1 cellular context compared by ENCODE assay signal in genomic region chr22:20079745-20080444, GRCh38.
TF ChIP-seq lines count a peak whose summit lies in the region.

TSS of gene DGCR8 (plus strand) at chr22:20080241. CDS start at chr22:20085964, 5,723 bp downstream.

TF ChIP-seq in K562, 482 proteins besides CTCF, POLR2A, EP300 and RAD21 (continued from another document and continues in another):
- peak; percentile 88; the same call in 1 of the 2 replicates for TF ChIP-seq CGGBP1 (CRISPR knock-in tag; IDR thresholded peaks at IDR 0.05)
- no peak for TF ChIP-seq ZNF518B (CRISPR knock-in tag; IDR thresholded peaks at IDR 0.05)
- peak; percentile 98 for TF ChIP-seq NR4A1 (CRISPR knock-in tag; IDR thresholded peaks at IDR 0.05)
- TF ChIP-seq NR4A1 (tag; IDR thresholded peaks at IDR 0.05): peak; percentile 97
- TF ChIP-seq KDM2B (CRISPR knock-in tag; IDR thresholded peaks at IDR 0.05): peak; percentile 99
- no peak for TF ChIP-seq DLX4 (CRISPR knock-in tag; IDR thresholded peaks at IDR 0.05)
- no peak for TF ChIP-seq DIDO1 (tag; IDR thresholded peaks at IDR 0.05; ENCODE audit: low read depth)
- TF ChIP-seq CXXC5 (CRISPR knock-in tag; IDR thresholded peaks at IDR 0.05): peak; percentile 100
- TF ChIP-seq PURB (CRISPR knock-in tag; IDR thresholded peaks at IDR 0.05; ENCODE audit: low read depth): no peak
- TF ChIP-seq JUNB (CRISPR knock-in tag; conservative IDR thresholded peaks at IDR 0.05): 0 out of 2 replicates have a peak, but pooled peaks have one; percentile 24
- TF ChIP-seq ELF2 (CRISPR knock-in tag; IDR thresholded peaks at IDR 0.05): peak; percentile 89
- TF ChIP-seq YY1 (IDR thresholded peaks at IDR 0.05; ENCODE audit: borderline replicate concordance in 1 of 3, control insufficient read depth in 1 of 3, extremely low read depth in 1 of 3, insufficient read depth in 3 of 3, insufficient read length in 1 of 3, insufficient replicate concordance in 2 of 3, low read depth in 1 of 3, low read length in 2 of 3): peak in 1 of 3 experiments; percentile 50
- peak; percentile 89 for TF ChIP-seq PHTF2 (CRISPR knock-in tag; IDR thresholded peaks at IDR 0.05)
- no peak for TF ChIP-seq ZNF24 (IDR thresholded peaks at IDR 0.05)
- peak; percentile 94 for TF ChIP-seq ELF4 (CRISPR knock-in tag; IDR thresholded peaks at IDR 0.05)
- TF ChIP-seq ZNF586 (CRISPR knock-in tag; conservative IDR thresholded peaks at IDR 0.05): 0 out of 2 replicates have a peak, but pooled peaks have one; percentile 36
- peak; percentile 86 for TF ChIP-seq ARID3A (IDR thresholded peaks at IDR 0.05; ENCODE audit: borderline replicate concordance, low read depth, low read length)
- peak; percentile 100 for TF ChIP-seq E2F3 (CRISPR knock-in tag; IDR thresholded peaks at IDR 0.05)
- no peak for TF ChIP-seq ELK1 (CRISPR knock-in tag; IDR thresholded peaks at IDR 0.05)
- TF ChIP-seq MBD2 (IDR thresholded peaks at IDR 0.05; ENCODE audit: borderline replicate concordance, low read depth): no peak
- TF ChIP-seq ZKSCAN1 (IDR thresholded peaks at IDR 0.05; ENCODE audit: low read depth, low read length): peak; percentile 84
- peak; percentile 100 for TF ChIP-seq SETDB1 (IDR thresholded peaks at IDR 0.05; ENCODE audit: low read length)
- peak; percentile 60; the same call in 1 of the 2 replicates for TF ChIP-seq TCF7L2 (IDR thresholded peaks at IDR 0.05; ENCODE audit: low read depth, low read length)
- peak in 1 of 2 experiments; percentile 39; a peak in 1 of 4 replicates for TF ChIP-seq SRF (CRISPR knock-in tag; IDR thresholded peaks at IDR 0.05)
- TF ChIP-seq MEF2D (tag; conservative IDR thresholded peaks at IDR 0.05; ENCODE audit: low read depth): peak; percentile 88
- TF ChIP-seq ZC3H4 (CRISPR knock-in tag; IDR thresholded peaks at IDR 0.05; ENCODE audit: borderline replicate concordance): no peak
- peak; percentile 89 for TF ChIP-seq CHD2 (IDR thresholded peaks at IDR 0.05; ENCODE audit: low read depth, low read length)
- no peak for TF ChIP-seq PHF20 (IDR thresholded peaks at IDR 0.05; ENCODE audit: partially characterized antibody)
- peak; percentile 76 for TF ChIP-seq ETV1 (tag; conservative IDR thresholded peaks at IDR 0.05; ENCODE audit: low read depth)
- peak; percentile 73 for TF ChIP-seq ZNF444 (CRISPR knock-in tag; IDR thresholded peaks at IDR 0.05)
- TF ChIP-seq HCFC1 (IDR thresholded peaks at IDR 0.05; ENCODE audit: low read depth, low read length): peak; percentile 80
- TF ChIP-seq PHB2 (IDR thresholded peaks at IDR 0.05; ENCODE audit: low read depth): no peak
- 0 out of 2 replicates have a peak, but pooled peaks have one; percentile 14 for TF ChIP-seq ZNF696 (CRISPR knock-in tag; conservative IDR thresholded peaks at IDR 0.05)
- TF ChIP-seq SRSF3 (IDR thresholded peaks at IDR 0.05; ENCODE audit: insufficient read depth, low read length): no peak
- peak; percentile 85; the same call in 1 of the 2 replicates for TF ChIP-seq GABPB2 (CRISPR knock-in tag; conservative IDR thresholded peaks at IDR 0.05)
- no peak for TF ChIP-seq ZFX (CRISPR knock-in tag; IDR thresholded peaks at IDR 0.05)
- no peak for TF ChIP-seq HMG20B (CRISPR knock-in tag; IDR thresholded peaks at IDR 0.05)
- 0 out of 2 replicates have a peak, but pooled peaks have one; percentile 7 for TF ChIP-seq PYGO2 (tag; IDR thresholded peaks at IDR 0.05)
- peak in 1 of 2 experiments; percentile 93; a peak in 2 of 4 replicates for TF ChIP-seq TEAD1 (CRISPR knock-in tag; IDR thresholded peaks at IDR 0.05)
- peak; percentile 95 for TF ChIP-seq HNRNPL (IDR thresholded peaks at IDR 0.05; ENCODE audit: low read depth, low read length)
- TF ChIP-seq CHD7 (IDR thresholded peaks at IDR 0.05; ENCODE audit: low read depth, low read length): peak; percentile 85
